9 cellular contexts compared by ENCODE assay signal in genomic region chr3:16064660-16065414, GRCh38.
DNase-seq lines count a peak whose midpoint lies in the region; ATAC-seq, FAIRE-seq and TF ChIP-seq lines count a peak whose summit lies in the region.
"Had no signal": no experiment of that assay in that cellular context is flagged by ENCODE, and none has a peak within 500 bp of the region (broad histone marks: within the 10 kb centered on the region; RNA-seq: fewer than 3 reads in every experiment).

No MANE protein-coding gene starts in this region.

- H3K4me1 ChIP-seq in HepG2 (ENCODE audit: insufficient read depth, low read length) (peaks cover 40% of the 10 kb centered on the region), tibial nerve (peaks cover 3 to 73% (median 36%) of the 10 kb centered on the region in 4 donors)
- H3K4me1 ChIP-seq: BLaER1 had no signal

- no peak overlapping the region for H3K4me2 ChIP-seq in HepG2 (ENCODE audit: low read depth, low read length)
- H3K4me2 ChIP-seq: BLaER1 had no signal

- POLR2A ChIA-PET in HepG2 (lab: Yijun Ruan, JAX), result no interaction called here

- H3K27me3 ChIP-seq in HepG2 (ENCODE audit: control insufficient read depth in 1 of 2, insufficient read depth in 2 of 2, low read length in 2 of 2), result no peaks in the 10 kb centered on the region
- no peaks in the 10 kb centered on the region for H3K27me3 ChIP-seq in tibial nerve
- H3K27me3 ChIP-seq: BLaER1 had no signal

- intact Hi-C loops in HepG2 (cut with micrococcal nuclease; ENCODE audit: unreplicated experiment), result loop anchor here (5.0 to 10.0 kb wide), 2 partner anchors 182 to 460 kb away; partner anchors contain the start of genes BTD and HACL1

- no peak for TF ChIP-seq RAD21 in HepG2 (CRISPR knock-in tag; IDR thresholded peaks at IDR 0.05)

- H3K27ac ChIP-seq in HepG2 (ENCODE audit: extremely low read length, insufficient read depth, low read length), result no peak overlapping the region
- H3K27ac ChIP-seq in tibial nerve, result peak overlapping the region; percentile 74 to 97 (median 94)
- H3K27ac ChIP-seq: BLaER1 had no signal

- no peaks in the 10 kb centered on the region for H3K79me2 ChIP-seq in HepG2 (ENCODE audit: insufficient read depth, low read length)

- in situ Hi-C loops in HepG2 (cut with HindIII; ENCODE audit: extremely low pct_ligation_motif_present, low pct_unique_long_range_greater_than_20kb), result no loop called here

- no peaks in the 10 kb centered on the region for H4K20me1 ChIP-seq in HepG2 (ENCODE audit: insufficient read depth, low read length)
- H4K20me1 ChIP-seq: BLaER1 had no signal

- no peaks in the 10 kb centered on the region for H3K36me3 ChIP-seq in HepG2 (replicated peaks in 1 of 2; ENCODE audit: control insufficient read depth in 1 of 2, insufficient read depth in 2 of 2, low read length in 2 of 2)
- no peaks in the 10 kb centered on the region for H3K36me3 ChIP-seq in tibial nerve
- H3K36me3 ChIP-seq: BLaER1 had no signal

- TF ChIP-seq CTCF in HepG2 (CRISPR knock-in tag; IDR thresholded peaks at IDR 0.05), result no peak
- TF ChIP-seq CTCF in tibial nerve (IDR thresholded peaks at IDR 0.05), result no peak
- no peak for TF ChIP-seq CTCF in GM20000 (IDR thresholded peaks at IDR 0.05; ENCODE audit: extremely low read depth, missing control alignments)

- CTCF ChIA-PET in HepG2 (lab: Yijun Ruan, JAX; ENCODE audit: low intra/inter-chr PET ratio, low total read pairs), result no interaction called here

- WGBS in HepG2 (ENCODE audit: low lambda C conversion rate), result 88% methylated on average over 3 of the region's 3 CpGs
- WGBS in tibial nerve, 2 donors, result 46 to 63% methylated on average over 3 of the region's 3 CpGs

- TF ChIP-seq EP300 in HepG2 (IDR thresholded peaks at IDR 0.05; ENCODE audit: low read depth in 2 of 2, low read length in 2 of 2) (no peak), HepG2 (CRISPR knock-in tag; IDR thresholded peaks at IDR 0.05; ENCODE audit: borderline replicate concordance) (no peak), tibial nerve (IDR thresholded peaks at IDR 0.05) (peak in 1 of 2 donors; percentile 81)

- FAIRE-seq in HepG2 (lab: Jason Lieb, UNC), result no peak

- DNase-seq in NCI-H2196 (lab: John Stamatoyannopoulos, UW; ENCODE audit: unreplicated experiment) (peak; percentile 16), NCI-H2196 treated with DMSO at 0.1 percent for 48 hours (lab: John Stamatoyannopoulos, UW; ENCODE audit: unreplicated experiment) (no peak), brain pericyte (ENCODE audit: low read depth, low spot score) (peak; percentile 25), HepG2 (ENCODE audit: low spot score) (peak; percentile 12), tibial nerve (ENCODE audit: low spot score in 2 of 2) (peak; percentile 93 to 96), NCI-H1048 (lab: John Stamatoyannopoulos, UW) (no peak), GM20000 (ENCODE audit: low spot score) (no peak)

- H3K9me3 ChIP-seq in HepG2 (ENCODE audit: low read length), result no peaks in the 10 kb centered on the region
- H3K9me3 ChIP-seq in tibial nerve, result no peaks in the 10 kb centered on the region
- H3K9me3 ChIP-seq: BLaER1 had no signal

- no peak for ATAC-seq in HepG2
- no peak for ATAC-seq in HG02885 (IDR thresholded peaks at IDR 0.05; ENCODE audit: poor library complexity, unreplicated experiment)

- no peak for TF ChIP-seq POLR2A in HepG2 (IDR thresholded peaks at IDR 0.05; ENCODE audit: insufficient read depth in 1 of 2, low read depth in 2 of 2, low read length in 2 of 2)
- peak in 1 of 2 donors; percentile 15 for TF ChIP-seq POLR2A in tibial nerve (IDR thresholded peaks at IDR 0.05)

- H3K4me3 ChIP-seq in HepG2 (replicated peaks in 1 of 3; ENCODE audit: insufficient read depth in 1 of 3, low read depth in 2 of 3, low read length in 3 of 3) (no peak overlapping the region), tibial nerve (no peak overlapping the region)
- H3K4me3 ChIP-seq: BLaER1 had no signal

- H3K9ac ChIP-seq in HepG2 (ENCODE audit: insufficient read depth, low read depth, low read length), result no peak overlapping the region
- H3K9ac ChIP-seq: BLaER1 had no signal

- H2AFZ ChIP-seq in HepG2 (ENCODE audit: low read length), result no peak overlapping the region

- BruUV-seq in HepG2 (replicated peaks; lab: Mats Ljungman, UMichigan), result no TSS peak

TF ChIP-seq in HepG2, 621 proteins besides CTCF, POLR2A, EP300 and RAD21:
- no peak for TF ChIP-seq REPIN1 (CRISPR knock-in tag; IDR thresholded peaks at IDR 0.05; ENCODE audit: borderline replicate concordance, low read depth)
- no peak for TF ChIP-seq RFX3 (CRISPR knock-in tag; IDR thresholded peaks at IDR 0.05)
- TF ChIP-seq CEBPG (CRISPR knock-in tag; IDR thresholded peaks at IDR 0.05), result no peak
- no peak for TF ChIP-seq ZNF160 (CRISPR knock-in tag; IDR thresholded peaks at IDR 0.05)
- TF ChIP-seq MAFG (CRISPR knock-in tag; IDR thresholded peaks at IDR 0.05), result no peak
- TF ChIP-seq MLLT10 (CRISPR knock-in tag; IDR thresholded peaks at IDR 0.05), result no peak
- TF ChIP-seq MZF1 (CRISPR knock-in tag; IDR thresholded peaks at IDR 0.05; ENCODE audit: borderline replicate concordance), result no peak
- no peak for TF ChIP-seq ZNF747 (CRISPR knock-in tag; IDR thresholded peaks at IDR 0.05; ENCODE audit: borderline replicate concordance)
TF ChIP-seq in HepG2: peak in this region for 0.

Comparison
In these comparisons a context has a peak if more than half of its experiments do, and no peak if none do; other contexts are left out.
1. DNase-seq: peak in NCI-H2196 (single experiment), brain pericyte (single experiment), HepG2 (single experiment) and tibial nerve (2 of 2); none in NCI-H2196 treated with DMSO at 0.1 percent for 48 hours (single experiment), NCI-H1048 (single experiment) and GM20000 (single experiment).